ENCODE assay signal across 8 cellular contexts in genomic region chr6:128478230-128479047, GRCh38. TPM values are rescaled to one million over a fixed set of nuclear protein-coding genes. Genes with fewer than 3 reads are reported as not detected.
DNase-seq lines count a peak whose midpoint lies in the region; ATAC-seq and TF ChIP-seq lines count a peak whose summit lies in the region.

No MANE protein-coding gene starts in this region.

- no peak overlapping the region for H3K4me3 ChIP-seq in BLaER1
- peak overlapping the region in 49 of 59 donors; percentile 2 to 56 (median 30) for H3K4me3 ChIP-seq in dorsolateral prefrontal cortex

- no peak overlapping the region for H3K27ac ChIP-seq in BLaER1
- peak overlapping the region in 58 of 59 donors; percentile 0 to 96 (median 86) for H3K27ac ChIP-seq in dorsolateral prefrontal cortex

- H3K4me1 ChIP-seq in BLaER1: peaks cover 10% of the 10 kb centered on the region

- H3K36me3 Mint-ChIP-seq in naive thymus-derived CD8-positive, alpha-beta T cell: peaks cover 0 to 6% (median 0%) of the 10 kb centered on the region in 3 donors
- peaks cover 10% of the 10 kb centered on the region; the same call in 1 of the 2 replicates for H3K36me3 Mint-ChIP-seq in HFFc6 (ENCODE audit: low read depth)

- intact Hi-C loops in dorsolateral prefrontal cortex (cut with DNase I): no loop called here

- H3K4me2 ChIP-seq in BLaER1: peak overlapping the region; percentile 54

- no peaks in the 10 kb centered on the region for H4K20me1 ChIP-seq in BLaER1

- peaks cover 11 to 29% (median 19%) of the 10 kb centered on the region in 4 donors for H3K4me1 Mint-ChIP-seq in naive thymus-derived CD8-positive, alpha-beta T cell
- peaks cover 72% of the 10 kb centered on the region for H3K4me1 Mint-ChIP-seq in HFFc6 (ENCODE audit: low read depth)

- H3K27me3 Mint-ChIP-seq in naive thymus-derived CD8-positive, alpha-beta T cell: no peaks in the 10 kb centered on the region
- no peaks in the 10 kb centered on the region for H3K27me3 Mint-ChIP-seq in HFFc6 (ENCODE audit: insufficient read depth)

- H3K4me3 Mint-ChIP-seq in naive thymus-derived CD8-positive, alpha-beta T cell: peak overlapping the region; percentile 70 to 89 (median 80)
- no peak overlapping the region; the same call in 1 of the 2 replicates for H3K4me3 Mint-ChIP-seq in HFFc6

- peak overlapping the region; percentile 11 to 90 (median 79) for H3K27ac Mint-ChIP-seq in naive thymus-derived CD8-positive, alpha-beta T cell
- no peak overlapping the region for H3K27ac Mint-ChIP-seq in HFFc6

- H3K36me3 ChIP-seq in BLaER1: no peaks in the 10 kb centered on the region

- POLR2A ChIA-PET in naive thymus-derived CD8-positive, alpha-beta T cell (lab: Charles Lee): interaction anchor here (0.7 kb wide), 1 partner anchor 11 kb away, joined by 3 read pairs; no protein-coding TSS in a partner anchor

- peak; percentile 37 for ATAC-seq in HG02678 (IDR thresholded peaks at IDR 0.05; ENCODE audit: unreplicated experiment)
- ATAC-seq in naive thymus-derived CD8-positive, alpha-beta T cell: peak; percentile 35 to 57
- ATAC-seq in GM19324 (IDR thresholded peaks at IDR 0.05; ENCODE audit: low FRiP score, unreplicated experiment): no peak

- TF ChIP-seq CTCF in dorsolateral prefrontal cortex (IDR thresholded peaks at IDR 0.05 in 54 of 56, conservative IDR thresholded peaks at IDR 0.05 in 2 of 56; ENCODE audit: low read depth in 1 of 56, partially characterized antibody in 56 of 56) (no peak), HFFc6 (IDR thresholded peaks at IDR 0.05) (no peak)

- DNase-seq in dorsolateral prefrontal cortex (no peak), medulla oblongata (ENCODE audit: extremely low spot score) (no peak), HFFc6 (no peak)
- DNase-seq in naive thymus-derived CD8-positive, alpha-beta T cell: peak in 3 of 10 donors; percentile 7 to 33 (median 19)
- no peak for DNase-seq in effector CD8-positive, alpha-beta T cell (lab: John Stamatoyannopoulos, UW)

- H3K27me3 ChIP-seq in BLaER1: no peaks in the 10 kb centered on the region
- H3K27me3 ChIP-seq in dorsolateral prefrontal cortex: no peaks in the 10 kb centered on the region

- no peaks in the 10 kb centered on the region for H3K9me3 ChIP-seq in BLaER1

- H3K9me3 Mint-ChIP-seq in naive thymus-derived CD8-positive, alpha-beta T cell: no peaks in the 10 kb centered on the region
- H3K9me3 Mint-ChIP-seq in HFFc6: no peaks in the 10 kb centered on the region

- H3K9ac ChIP-seq in BLaER1: no peak overlapping the region

RNA-seq across cellular contexts. Expression of gene PTPRK, which starts 42.0 kb away (rescaled TPM):
- total RNA-seq in dorsolateral prefrontal cortex: 100 to 1,000 TPM in 114 of 120 experiments, 10 to 100 TPM in 6; 83.1 to 211 (median 136) TPM
- 1 to 10 TPM; 6.7 to 7.5 TPM for total RNA-seq in naive thymus-derived CD8-positive, alpha-beta T cell
- polyA plus RNA-seq in naive thymus-derived CD8-positive, alpha-beta T cell: 1 to 10 TPM; 3.7 to 6.3 (median 6.1) TPM
- total RNA-seq in HFFc6 (2021; fragmentation: NEBNext Ultra II Directional; extraction: Animal tissue kit (Norgen Biotek cat#: 25700)): 100 to 1,000 TPM in 3 of 6 experiments, 10 to 100 TPM in 3; 92.8 to 104 (median 97.3) TPM

Comparison
In these comparisons a context has a peak if more than half of its experiments do, and no peak if none do; other contexts are left out.
1. RNA of gene PTPRK, which starts 42.0 kb away (total RNA-seq): 83.1 to 211 TPM in dorsolateral prefrontal cortex and 92.8 to 104 TPM in HFFc6; 6.7 to 7.5 TPM in naive thymus-derived CD8-positive, alpha-beta T cell; every median in the first group is over 4 times any median in the second.